Comparison of ENCODE assay signal across 30 cellular contexts in the genomic region with DNA sequence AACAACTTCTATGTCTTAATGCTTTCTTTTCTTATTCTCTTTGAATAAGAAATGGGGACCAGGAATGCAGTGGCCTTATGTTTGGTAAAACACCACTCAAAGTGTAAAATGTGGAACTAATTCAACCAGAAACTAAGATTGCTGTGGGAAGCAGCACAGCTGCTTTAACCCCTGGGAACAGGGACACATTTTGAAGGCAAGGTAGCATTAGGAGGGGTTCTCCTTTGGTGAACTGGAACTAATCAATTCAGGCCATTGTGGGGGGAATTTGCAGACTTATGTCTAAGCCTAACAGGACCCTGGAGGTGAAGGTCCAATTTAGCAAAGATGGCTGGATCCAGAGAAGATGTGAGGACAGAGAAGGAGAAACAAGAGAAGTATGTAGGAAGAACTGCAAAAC.
"Had no signal": no experiment of that assay in that cellular context is flagged by ENCODE, and none has a peak within 500 bp of the region (broad histone marks: within the 10 kb centered on the region; RNA-seq: fewer than 3 reads in every experiment).

No MANE protein-coding gene starts in this region.

- H3K4me1 ChIP-seq: colonic mucosa had no signal

- H3K36me3 ChIP-seq: colonic mucosa had no signal

- H3K4me3 ChIP-seq: adrenal gland, body of pancreas, colonic mucosa, gastrocnemius medialis had no signal

- H3K36me3 Mint-ChIP-seq: activated naive CD8-positive, alpha-beta T cell treated with anti-CD3 and anti-CD28 coated beads for 36 hours had no signal

- H3K27ac Mint-ChIP-seq: activated CD4-positive, alpha-beta memory T cell treated with anti-CD3 and anti-CD28 coated beads, Interleukin-2, amount 10 ng/mL, durations not matched to agents 7 days and 5 days; activated CD4-positive, alpha-beta T cell treated with anti-CD3 and anti-CD28 coated beads, Interleukin-2, amount 10 ng/mL, durations not matched to agents 7 days and 5 days; activated naive CD4-positive, alpha-beta T cell treated with anti-CD3 and anti-CD28 coated beads, Interleukin-2, amount 50 U/mL, for 24 hours; activated naive CD8-positive, alpha-beta T cell treated with anti-CD3 and anti-CD28 coated beads for 36 hours; activated naive CD8-positive, alpha-beta T cell treated with anti-CD3 and anti-CD28 coated beads, Interleukin-2, amount 50 U/mL, for 24 hours; activated T-cell treated with anti-CD3 and anti-CD28 coated beads, Interleukin-2, amount 50 U/mL, for 24 hours; activated T-cell treated with anti-CD3 and anti-CD28 coated beads, Interleukin-2, amount 50 U/mL, for 72 hours; WTC11 had no signal

- H3K27me3 ChIP-seq: adrenal gland, body of pancreas, colonic mucosa, gastrocnemius medialis had no signal

- H3K9me3 ChIP-seq: adrenal gland, body of pancreas, colonic mucosa, gastrocnemius medialis had no signal

- H3K4me3 Mint-ChIP-seq: activated CD4-positive, alpha-beta memory T cell treated with anti-CD3 and anti-CD28 coated beads, Interleukin-2, amount 10 ng/mL, durations not matched to agents 7 days and 5 days; activated CD4-positive, alpha-beta T cell treated with anti-CD3 and anti-CD28 coated beads, Interleukin-2, amount 10 ng/mL, durations not matched to agents 7 days and 5 days; activated naive CD4-positive, alpha-beta T cell treated with anti-CD3 and anti-CD28 coated beads, Interleukin-2, amount 50 U/mL, for 24 hours; activated naive CD8-positive, alpha-beta T cell treated with anti-CD3 and anti-CD28 coated beads for 36 hours; activated naive CD8-positive, alpha-beta T cell treated with anti-CD3 and anti-CD28 coated beads, Interleukin-2, amount 50 U/mL, for 24 hours; activated T-cell treated with anti-CD3 and anti-CD28 coated beads, Interleukin-2, amount 50 U/mL, for 24 hours; activated T-cell treated with anti-CD3 and anti-CD28 coated beads, Interleukin-2, amount 50 U/mL, for 72 hours; WTC11 had no signal

- DNase-seq: activated CD4-positive, alpha-beta memory T cell treated with anti-CD3 and anti-CD28 coated beads, Interleukin-2, amount 10 ng/mL, durations not matched to agents 7 days and 5 days; activated CD4-positive, alpha-beta T cell treated with anti-CD3 and anti-CD28 coated beads for 1 hour; activated CD4-positive, alpha-beta T cell treated with anti-CD3 and anti-CD28 coated beads for 4 hours; activated CD4-positive, alpha-beta T cell treated with anti-CD3 and anti-CD28 coated beads, Interleukin-2, amount 10 ng/mL, durations not matched to agents 7 days and 5 days; activated CD4-positive, alpha-beta T cell treated with anti-CD3 and anti-CD28 coated beads, Interleukin-2, amount 50 U/mL, for 4 hours; activated CD8-positive, alpha-beta memory T cell treated with anti-CD3 and anti-CD28 coated beads, Interleukin-2, amount 50 U/mL, for 48 hours; activated effector memory CD4-positive, alpha-beta T cell treated with Interleukin-2 at 50 U/mL for 16 hours; activated gamma-delta T cell treated with Interleukin-2 at 50 U/mL for 16 hours; activated naive CD4-positive, alpha-beta T cell treated with Interleukin-2 at 50 U/mL for 16 hours; activated naive CD8-positive, alpha-beta T cell treated with anti-CD3 and anti-CD28 coated beads for 36 hours; activated naive CD8-positive, alpha-beta T cell treated with anti-CD3 and anti-CD28 coated beads, Interleukin-2, amount 50 U/mL, for 24 hours; activated T-cell treated with anti-CD3 and anti-CD28 coated beads for 4 hours; activated T-cell treated with anti-CD3 and anti-CD28 coated beads, Interleukin-2, amount 50 U/mL, for 24 hours; activated T-cell treated with anti-CD3 and anti-CD28 coated beads, Interleukin-2, amount 50 U/mL, for 72 hours; adrenal gland; amygdala; aorta; caudate nucleus; colonic mucosa; effector CD8-positive, alpha-beta T cell; gastrocnemius medialis; glutamatergic neuron; T-helper 2 cell had no signal

- FAIRE-seq: endometrium, endothelial cell of umbilical vein had no signal

- H3K9me3 Mint-ChIP-seq: activated CD4-positive, alpha-beta T cell treated with anti-CD3 and anti-CD28 coated beads, Interleukin-2, amount 10 ng/mL, durations not matched to agents 7 days and 5 days; activated naive CD4-positive, alpha-beta T cell treated with anti-CD3 and anti-CD28 coated beads, Interleukin-2, amount 50 U/mL, for 24 hours; activated naive CD8-positive, alpha-beta T cell treated with anti-CD3 and anti-CD28 coated beads for 36 hours; activated naive CD8-positive, alpha-beta T cell treated with anti-CD3 and anti-CD28 coated beads, Interleukin-2, amount 50 U/mL, for 24 hours; activated T-cell treated with anti-CD3 and anti-CD28 coated beads, Interleukin-2, amount 50 U/mL, for 24 hours; activated T-cell treated with anti-CD3 and anti-CD28 coated beads, Interleukin-2, amount 50 U/mL, for 72 hours; WTC11 had no signal

- H3K27ac ChIP-seq: adrenal gland, body of pancreas, colonic mucosa, epithelial cell of prostate, gastrocnemius medialis, VCaP had no signal
